ENCODE assay signal across 29 cellular contexts in genomic region chr7:111718886-111719285, GRCh38.
"Had no signal": no experiment of that assay in that cellular context is flagged by ENCODE, and none has a peak within 500 bp of the region (broad histone marks: within the 10 kb centered on the region; RNA-seq: fewer than 3 reads in every experiment).

No MANE protein-coding gene starts in this region.

- H2AFZ ChIP-seq: hepatocyte had no signal

- H3K36me3 Mint-ChIP-seq: activated naive CD8-positive, alpha-beta T cell had no signal

- H3K4me1 ChIP-seq: colonic mucosa, esophagus muscularis mucosa, gastroesophageal sphincter, heart right ventricle had no signal

- H3K27ac ChIP-seq: brain microvascular endothelial cell, cardiac muscle cell, colonic mucosa, esophagus muscularis mucosa, gastroesophageal sphincter, heart right ventricle, hepatocyte had no signal

- H3K4me2 ChIP-seq: hepatocyte had no signal

- H3K9me3 Mint-ChIP-seq: activated CD8-positive, alpha-beta T cell treated with anti-CD3 and anti-CD28 coated beads for 36 hours; activated T-cell treated with anti-CD3 and anti-CD28 coated beads, Interleukin-2, amount 50 U/mL, for 4 hours; activated T-helper 17 cell treated with anti-CD3 and anti-CD28 coated beads, Interleukin-2, amount 50 U/mL, for 72 hours had no signal

- H3K36me3 ChIP-seq: brain microvascular endothelial cell, cardiac muscle cell, colonic mucosa, esophagus muscularis mucosa, gastroesophageal sphincter, heart right ventricle had no signal

- H3K79me2 ChIP-seq: hepatocyte had no signal

- DNase-seq: activated CD4-positive, alpha-beta T cell treated with anti-CD3 and anti-CD28 coated beads for 36 hours; activated CD4-positive, alpha-beta T cell treated with anti-CD3 and anti-CD28 coated beads, Interleukin-2, amount 50 U/mL, for 1 hour; activated CD4-positive, alpha-beta T cell treated with anti-CD3 and anti-CD28 coated beads, Interleukin-2, amount 50 U/mL, for 48 hours; activated CD4-positive, CD25-positive, alpha-beta regulatory T cell; activated CD4-positive, CD25-positive, alpha-beta regulatory T cell treated with anti-CD3 and anti-CD28 coated beads, Interleukin-2, amount 50 U/mL, for 72 hours; activated CD8-positive, alpha-beta memory T cell treated with anti-CD3 and anti-CD28 coated beads for 24 hours; activated CD8-positive, alpha-beta T cell treated with anti-CD3 and anti-CD28 coated beads for 36 hours; activated effector memory CD4-positive, alpha-beta T cell treated with Interleukin-2 at 50 U/mL for 16 hours; activated gamma-delta T cell treated with Interleukin-2 at 50 U/mL for 16 hours; activated naive CD4-positive, alpha-beta T cell treated with anti-CD3 and anti-CD28 coated beads, Interleukin-2, amount 50 U/mL, for 16 hours; activated naive CD4-positive, alpha-beta T cell treated with Interleukin-2 at 50 U/mL for 16 hours; activated T-cell treated with anti-CD3 and anti-CD28 coated beads, Interleukin-2, amount 50 U/mL, for 4 hours; amniotic stem cell; anterior cingulate cortex; brain microvascular endothelial cell; central memory CD4-positive, alpha-beta T cell; cerebellar nuclear complex; colonic mucosa; effector CD8-positive, alpha-beta T cell; erythroblast; foreskin melanocyte; heart right ventricle; T-helper 2 cell had no signal

- H3K4me1 Mint-ChIP-seq: activated CD4-positive, alpha-beta T cell treated with anti-CD3 and anti-CD28 coated beads for 36 hours; activated T-helper 17 cell treated with anti-CD3 and anti-CD28 coated beads, Interleukin-2, amount 50 U/mL, for 72 hours had no signal

- H3K27me3 Mint-ChIP-seq: activated CD4-positive, alpha-beta T cell treated with anti-CD3 and anti-CD28 coated beads for 36 hours; activated naive CD8-positive, alpha-beta T cell had no signal

- H3K9me3 ChIP-seq: colonic mucosa, esophagus muscularis mucosa, gastroesophageal sphincter had no signal

- ATAC-seq: activated CD4-positive, alpha-beta T cell treated with anti-CD3 and anti-CD28 coated beads for 36 hours; activated CD8-positive, alpha-beta T cell treated with anti-CD3 and anti-CD28 coated beads for 36 hours; activated T-cell treated with anti-CD3 and anti-CD28 coated beads, Interleukin-2, amount 50 U/mL, for 4 hours; activated T-helper 17 cell treated with anti-CD3 and anti-CD28 coated beads, Interleukin-2, amount 50 U/mL, for 72 hours; gastroesophageal sphincter; heart right ventricle had no signal

- H3K27ac Mint-ChIP-seq: activated CD4-positive, alpha-beta T cell treated with anti-CD3 and anti-CD28 coated beads for 36 hours; activated CD8-positive, alpha-beta T cell treated with anti-CD3 and anti-CD28 coated beads for 36 hours; activated naive CD8-positive, alpha-beta T cell; activated T-helper 17 cell treated with anti-CD3 and anti-CD28 coated beads, Interleukin-2, amount 50 U/mL, for 72 hours had no signal

- H3K4me3 ChIP-seq: cardiac muscle cell, colonic mucosa, esophagus muscularis mucosa, gastroesophageal sphincter, heart right ventricle, hepatocyte had no signal

- H3K27me3 ChIP-seq: brain microvascular endothelial cell, cardiac muscle cell, colonic mucosa, esophagus muscularis mucosa, gastroesophageal sphincter, heart right ventricle, hepatocyte had no signal

- H3K4me3 Mint-ChIP-seq: activated CD4-positive, alpha-beta T cell treated with anti-CD3 and anti-CD28 coated beads for 36 hours; activated CD8-positive, alpha-beta T cell treated with anti-CD3 and anti-CD28 coated beads for 36 hours; activated naive CD8-positive, alpha-beta T cell; activated T-cell treated with anti-CD3 and anti-CD28 coated beads, Interleukin-2, amount 50 U/mL, for 4 hours; activated T-helper 17 cell treated with anti-CD3 and anti-CD28 coated beads, Interleukin-2, amount 50 U/mL, for 72 hours had no signal
